8 cellular contexts compared by ENCODE assay signal in genomic region chr6:32154514-32155161, GRCh38. TPM values are rescaled to one million over a fixed set of nuclear protein-coding genes. Genes with fewer than 3 reads are reported as not detected.
A peak's percentile ranks its signal among the peaks of the same experiment; 100 is the strongest.
DNase-seq lines count a peak whose midpoint lies in the region; ATAC-seq, FAIRE-seq and TF ChIP-seq lines count a peak whose summit lies in the region.

No MANE protein-coding gene starts in this region.

- ATAC-seq in GM21717 (IDR thresholded peaks at IDR 0.05; ENCODE audit: unreplicated experiment) = peak; percentile 68
- ATAC-seq in GM12878 = peak; percentile 95

- H3K4me3 ChIP-seq in GM12878 (peak overlapping the region; percentile 94), iPS-15b (ENCODE audit: low read depth, low read length) (peak overlapping the region; percentile 92), skeletal muscle cell (ENCODE audit: low read depth, low read length) (peak overlapping the region; percentile 78)

- H3K36me3 ChIP-seq in GM12878 (ENCODE audit: control insufficient read depth in 2 of 2, insufficient read depth in 2 of 2, low read length in 1 of 2) (no peaks in the 10 kb centered on the region; a peak in 2 of 4 replicates), iPS-15b (ENCODE audit: control insufficient read depth, insufficient read depth, low read length) (peaks cover 9% of the 10 kb centered on the region)

- H3K79me2 ChIP-seq in GM12878 (ENCODE audit: control insufficient read depth, insufficient read depth, low read length) = no peaks in the 10 kb centered on the region

- TF ChIP-seq EP300 in GM12878 (IDR thresholded peaks at IDR 0.05; ENCODE audit: borderline replicate concordance in 1 of 2, control insufficient read depth in 1 of 2, low read depth in 2 of 2, low read length in 2 of 2) = no peak

- H2AFZ ChIP-seq in GM12878 (ENCODE audit: control insufficient read depth, low read depth, low read length) = peak overlapping the region; percentile 77

- H3K4me3 Mint-ChIP-seq in T-helper 2 cell treated with Interferon-gamma antibody and Interleukin-4, amounts not matched to agents 5 μg/mL and 100 μg/mL, for 36 hours = peak overlapping the region; percentile 99

- RAD21 ChIA-PET in GM12878 (lab: Charles Lee; ENCODE audit: unreplicated experiment) = interaction anchor here (0.6 to 1.3 kb wide), 5 partner anchors 23 to 41 kb away, joined by 3 to 5 read pairs (median 4); no protein-coding TSS in a partner anchor

- H3K4me1 Mint-ChIP-seq in T-helper 2 cell treated with Interferon-gamma antibody and Interleukin-4, amounts not matched to agents 5 μg/mL and 100 μg/mL, for 36 hours (ENCODE audit: low read depth) = peaks cover 21% of the 10 kb centered on the region

- SMC1A ChIA-PET in GM12878 (lab: Charles Lee; ENCODE audit: uncharacterized antibody, unreplicated experiment) = interaction anchor here (0.7 to 1.1 kb wide), 4 partner anchors 22 to 99 kb away, joined by 3 to 5 read pairs (median 4); no protein-coding TSS in a partner anchor

- peaks cover 3% of the 10 kb centered on the region; the same call in 1 of the 2 replicates for H3K4me1 ChIP-seq in GM12878 (ENCODE audit: control insufficient read depth, insufficient read depth, low read length)
- peaks cover 16% of the 10 kb centered on the region for H3K4me1 ChIP-seq in iPS-15b (ENCODE audit: control insufficient read depth, insufficient read depth, low read length)

- WGBS in GM12878 (ENCODE audit: insufficient coverage, insufficient replicate concordance, low lambda C conversion rate, missing lambda C conversion rate) = 8% methylated on average over 31 of the region's 34 CpGs

- TF ChIP-seq RAD21 in GM12878 (IDR thresholded peaks at IDR 0.05; ENCODE audit: insufficient read depth, low read depth, low read length) = peak; percentile 71

- H3K4me2 ChIP-seq in GM12878 (ENCODE audit: control insufficient read depth, insufficient read depth) = peak overlapping the region; percentile 85

- H3K27ac Mint-ChIP-seq in T-helper 2 cell treated with Interferon-gamma antibody and Interleukin-4, amounts not matched to agents 5 μg/mL and 100 μg/mL, for 36 hours = peak overlapping the region; percentile 92

- FAIRE-seq in GM12878 (lab: Jason Lieb, UNC) = peak; percentile 86

- no peaks in the 10 kb centered on the region for H3K9me3 Mint-ChIP-seq in T-helper 2 cell treated with Interferon-gamma antibody and Interleukin-4, amounts not matched to agents 5 μg/mL and 100 μg/mL, for 36 hours

- DNase-seq in NCI-H1105 treated with DMSO at 0.1 percent for 48 hours (lab: John Stamatoyannopoulos, UW) (peak; percentile 67), GM12878 (ENCODE audit: low read depth, low spot score) (no peak), skeletal muscle cell (ENCODE audit: low read depth) (no peak), NCI-H187 treated with DMSO at 0.1 percent for 48 hours (lab: John Stamatoyannopoulos, UW) (no peak)
- peak; percentile 56 for DNase-seq in T-helper 2 cell treated with Interferon-gamma antibody and Interleukin-4, amounts not matched to agents 5 μg/mL and 100 μg/mL, for 36 hours (ENCODE audit: low spot score)

- TF ChIP-seq CTCF in C4-2B (conservative IDR thresholded peaks at IDR 0.05) = peak; percentile 79
- peak; percentile 53 to 73 (median 65) for TF ChIP-seq CTCF in GM12878 (IDR thresholded peaks at IDR 0.05 in 2 of 3, conservative IDR thresholded peaks at IDR 0.05 in 1 of 3; ENCODE audit: control insufficient read depth in 2 of 3, extremely low read depth in 1 of 3, insufficient read depth in 1 of 3, low read depth in 3 of 3, low read length in 3 of 3)

- peak; percentile 40; the same call in 1 of the 2 replicates for TF ChIP-seq POLR2A in GM12878 (IDR thresholded peaks at IDR 0.05; ENCODE audit: low read depth, low read length)

- H3K27me3 Mint-ChIP-seq in T-helper 2 cell treated with Interferon-gamma antibody and Interleukin-4, amounts not matched to agents 5 μg/mL and 100 μg/mL, for 36 hours (ENCODE audit: low read depth) = peaks cover 31% of the 10 kb centered on the region

- no TSS peak for BruUV-seq in GM12878 (replicated peaks; lab: Mats Ljungman, UMichigan)

- in situ Hi-C loops in GM12878 (cut with MboI) = no loop called here

- H3K27ac ChIP-seq in C4-2B (peak overlapping the region; percentile 83), GM12878 (ENCODE audit: control insufficient read depth, insufficient read depth) (peak overlapping the region; percentile 11; the same call in 1 of the 2 replicates)

- H4K20me1 ChIP-seq in GM12878 (ENCODE audit: control insufficient read depth, insufficient read depth) = no peaks in the 10 kb centered on the region

- CTCF ChIA-PET in GM12878 (lab: Yijun Ruan, JAX) = interaction anchor here (0.6 to 1.2 kb wide), 9 partner anchors 9 to 1190 kb away, joined by 3 to 7 read pairs (median 5); partner anchors contain the start of genes ATF6B and FKBPL

- H3K9ac ChIP-seq in GM12878 (ENCODE audit: control insufficient read depth, insufficient read depth, low read length) (peak overlapping the region; percentile 45), iPS-15b (ENCODE audit: low read depth, low read length) (peak overlapping the region; percentile 67)

- H3K9me3 ChIP-seq in GM12878 (replicated peaks; ENCODE audit: control insufficient read depth, insufficient read depth, low read length) (no peaks in the 10 kb centered on the region), iPS-15b (ENCODE audit: control insufficient read depth, insufficient read depth, low read length) (no peaks in the 10 kb centered on the region)

- H3K27me3 ChIP-seq in GM12878 (replicated peaks in 1 of 2; ENCODE audit: control insufficient read depth in 2 of 2, insufficient read depth in 2 of 2, low read length in 1 of 2) (peaks cover 0 to 8% of the 10 kb centered on the region in 2 experiments; a peak in 3 of 4 replicates), iPS-15b (ENCODE audit: control insufficient read depth, insufficient read depth, low read length) (peaks cover 32% of the 10 kb centered on the region)

- H3K36me3 Mint-ChIP-seq in T-helper 2 cell treated with Interferon-gamma antibody and Interleukin-4, amounts not matched to agents 5 μg/mL and 100 μg/mL, for 36 hours (ENCODE audit: low read depth) = peaks cover 3% of the 10 kb centered on the region

- POLR2A ChIA-PET in GM12878 (lab: Charles Lee) = interaction anchor here (0.6 to 1.0 kb wide), 2 partner anchors 26 to 238 kb away, joined by 4 to 7 read pairs; partner anchors contain the start of gene ATF6B

- intact Hi-C loops in GM12878 (cut with micrococcal nuclease; ENCODE audit: unreplicated experiment) = loop anchor here (2.0 to 10.0 kb wide), 3 partner anchors 36 to 110 kb away; no protein-coding TSS in a partner anchor

RNA-seq across cellular contexts. Expression of gene PPT2, which starts 0.7 kb away (rescaled TPM):
- total RNA-seq in GM12878 (2013; cell fraction: nucleolus; rRNA removed) = 17.3 and 64.4 TPM in 2 replicates
- 21.7 and 25.5 TPM in 2 replicates for total RNA-seq in GM12878 (2014; rRNA removed)
- total RNA-seq in GM12878 (2014; rRNA removed; fragmentation: Illumina TruSeq; extraction: Trizol) = 2.7 and 2.9 TPM in 2 replicates
- 7.3 and 7.9 TPM in 2 replicates for total RNA-seq in GM12878 (2021)
- polyA plus RNA-seq in GM12878 (2011; ENCODE audit: low read depth) = 2.9 TPM
- polyA plus RNA-seq in GM12878 (2011; rRNA removed) = 4.2 and 6.9 TPM in 2 replicates
- 8.1 and 8.6 TPM in 2 replicates for polyA plus RNA-seq in GM12878 (2011; cell fraction: cytosol; rRNA removed)
- polyA plus RNA-seq in GM12878 (2011; cell fraction: nucleus; rRNA removed) = 17.3 and 20.2 TPM in 2 replicates
- 3.6 and 3.8 TPM in 2 replicates for polyA plus RNA-seq in GM12878 (2012)
- 6.3 and 6.7 TPM in 2 replicates for polyA plus RNA-seq in GM12878 (2014; fragmentation: Illumina TruSeq; extraction: Trizol)
- 1 to 10 TPM; 1.3 to 2.5 TPM for polyA plus RNA-seq in GM12878 (2014; fragmentation: Nextera tagmentation; extraction: Ambion mirVana)
- polyA plus RNA-seq in GM12878 (2014; rRNA removed) = 6.8 and 7.6 TPM in 2 replicates
- 1 to 10 TPM; 3.4 to 4.8 TPM for polyA plus RNA-seq in GM12878 (2016; fragmentation: Nextera tagmentation; extraction: Ambion mirVana)
- 3.7 and 5.4 TPM in 2 replicates for polyA minus RNA-seq in GM12878 (2011; rRNA and poly(A)+ RNA removed)
- 2.8 and 7.1 TPM in 2 replicates for polyA minus RNA-seq in GM12878 (2011; cell fraction: cytosol; rRNA and poly(A)+ RNA removed)
- polyA minus RNA-seq in GM12878 (2011; cell fraction: nucleus; rRNA and poly(A)+ RNA removed) = 5.1 and 5.9 TPM in 2 replicates

RNA-seq across cellular contexts. Expression of gene PRRT1, which starts 2.9 kb away (rescaled TPM):
- 0.17 TPM in 1 of 2 replicates, not detected in the other for total RNA-seq in GM12878 (2013; cell fraction: nucleolus; rRNA removed)
- total RNA-seq in GM12878 (2014; rRNA removed) = 0.11 TPM in 1 of 2 replicates, not detected in the other
- not detected in 2 replicates for total RNA-seq in GM12878 (2014; rRNA removed; fragmentation: Illumina TruSeq; extraction: Trizol)
- 0.15 TPM in 1 of 2 replicates, not detected in the other for total RNA-seq in GM12878 (2021)
- polyA plus RNA-seq in GM12878 (2011; ENCODE audit: low read depth) = not detected
- polyA plus RNA-seq in GM12878 (2011; rRNA removed) = 0.04 and 0.08 TPM in 2 replicates
- 0.17 and 0.18 TPM in 2 replicates for polyA plus RNA-seq in GM12878 (2011; cell fraction: cytosol; rRNA removed)
- 1.1 TPM in 2 replicates for polyA plus RNA-seq in GM12878 (2011; cell fraction: nucleus; rRNA removed)
- 0.18 and 0.26 TPM in 2 replicates for polyA plus RNA-seq in GM12878 (2012)
- polyA plus RNA-seq in GM12878 (2014; fragmentation: Illumina TruSeq; extraction: Trizol) = 0.04 TPM in 1 of 2 replicates, not detected in the other
- not detected for polyA plus RNA-seq in GM12878 (2014; fragmentation: Nextera tagmentation; extraction: Ambion mirVana)
- 0.13 TPM in 1 of 2 replicates, not detected in the other for polyA plus RNA-seq in GM12878 (2014; rRNA removed)
- not detected for polyA plus RNA-seq in GM12878 (2016; fragmentation: Nextera tagmentation; extraction: Ambion mirVana)
- polyA minus RNA-seq in GM12878 (2011; rRNA and poly(A)+ RNA removed) = 0.21 TPM in 1 of 2 replicates, not detected in the other
- not detected in 2 replicates for polyA minus RNA-seq in GM12878 (2011; cell fraction: cytosol; rRNA and poly(A)+ RNA removed)
- polyA minus RNA-seq in GM12878 (2011; cell fraction: nucleus; rRNA and poly(A)+ RNA removed) = 0.24 TPM in 1 of 2 replicates, not detected in the other

RNA-seq across cellular contexts. Expression of gene EGFL8, which starts 9.8 kb away (rescaled TPM):
- total RNA-seq in GM12878 (2013; cell fraction: nucleolus; rRNA removed) = 1.3 and 1.5 TPM in 2 replicates
- total RNA-seq in GM12878 (2014; rRNA removed) (0.90 and 2.7 TPM in 2 replicates), GM12878 (2014; rRNA removed; fragmentation: Illumina TruSeq; extraction: Trizol) (0.60 and 1.9 TPM in 2 replicates), GM12878 (2021) (2.6 and 3.0 TPM in 2 replicates)
- 0.47 TPM for polyA plus RNA-seq in GM12878 (2011; ENCODE audit: low read depth)
- polyA plus RNA-seq in GM12878 (2011; rRNA removed) (1.8 and 2.2 TPM in 2 replicates), GM12878 (2014; fragmentation: Illumina TruSeq; extraction: Trizol) (2.3 and 6.0 TPM in 2 replicates), GM12878 (2014; fragmentation: Nextera tagmentation; extraction: Ambion mirVana) (under 1 TPM; 0.27 to 0.84 TPM), GM12878 (2014; rRNA removed) (2.4 and 3.5 TPM in 2 replicates), GM12878 (2016; fragmentation: Nextera tagmentation; extraction: Ambion mirVana) (under 1 TPM; 0.07 to 0.28 TPM)
- 1.1 and 2.2 TPM in 2 replicates for polyA plus RNA-seq in GM12878 (2011; cell fraction: cytosol; rRNA removed)
- 8.2 and 11.2 TPM in 2 replicates for polyA plus RNA-seq in GM12878 (2011; cell fraction: nucleus; rRNA removed)
- 3.1 and 3.3 TPM in 2 replicates for polyA plus RNA-seq in GM12878 (2012)
- polyA minus RNA-seq in GM12878 (2011; rRNA and poly(A)+ RNA removed) = 0.07 and 0.10 TPM in 2 replicates
- not detected in 2 replicates for polyA minus RNA-seq in GM12878 (2011; cell fraction: cytosol; rRNA and poly(A)+ RNA removed)
- polyA minus RNA-seq in GM12878 (2011; cell fraction: nucleus; rRNA and poly(A)+ RNA removed) = 0.24 and 1.6 TPM in 2 replicates

RNA-seq across cellular contexts. Expression of gene AGPAT1, which starts 21.2 kb away (rescaled TPM):
- 7.0 and 10.2 TPM in 2 replicates for total RNA-seq in GM12878 (2013; cell fraction: nucleolus; rRNA removed)
- 31.5 and 36.2 TPM in 2 replicates for total RNA-seq in GM12878 (2014; rRNA removed)
- 14.0 and 15.7 TPM in 2 replicates for total RNA-seq in GM12878 (2014; rRNA removed; fragmentation: Illumina TruSeq; extraction: Trizol)
- total RNA-seq in GM12878 (2021) = 31.5 and 34.7 TPM in 2 replicates
- polyA plus RNA-seq in GM12878 (2011; ENCODE audit: low read depth) = 16.7 TPM
- 10.5 and 26.8 TPM in 2 replicates for polyA plus RNA-seq in GM12878 (2011; rRNA removed)
- 51.9 and 54.0 TPM in 2 replicates for polyA plus RNA-seq in GM12878 (2011; cell fraction: cytosol; rRNA removed)
- polyA plus RNA-seq in GM12878 (2011; cell fraction: nucleus; rRNA removed) = 27.4 and 30.3 TPM in 2 replicates
- polyA plus RNA-seq in GM12878 (2012) = 29.8 and 32.6 TPM in 2 replicates
- 33.3 and 39.5 TPM in 2 replicates for polyA plus RNA-seq in GM12878 (2014; fragmentation: Illumina TruSeq; extraction: Trizol)
- polyA plus RNA-seq in GM12878 (2014; fragmentation: Nextera tagmentation; extraction: Ambion mirVana) = 10 to 100 TPM; 13.9 to 15.3 TPM
- 29.2 and 32.0 TPM in 2 replicates for polyA plus RNA-seq in GM12878 (2014; rRNA removed)
- polyA plus RNA-seq in GM12878 (2016; fragmentation: Nextera tagmentation; extraction: Ambion mirVana) = 10 to 100 TPM; 18.1 to 22.5 TPM
- polyA minus RNA-seq in GM12878 (2011; rRNA and poly(A)+ RNA removed) = 34.8 and 50.3 TPM in 2 replicates
- 17.4 and 18.2 TPM in 2 replicates for polyA minus RNA-seq in GM12878 (2011; cell fraction: cytosol; rRNA and poly(A)+ RNA removed)
- polyA minus RNA-seq in GM12878 (2011; cell fraction: nucleus; rRNA and poly(A)+ RNA removed) = 6.6 and 11.3 TPM in 2 replicates

RNA-seq across cellular contexts. Expression of gene RNF5, which starts 23.6 kb away (rescaled TPM):
- 10.6 and 11.0 TPM in 2 replicates for total RNA-seq in GM12878 (2013; cell fraction: nucleolus; rRNA removed)
- total RNA-seq in GM12878 (2014; rRNA removed) (51.6 and 61.4 TPM in 2 replicates), GM12878 (2014; rRNA removed; fragmentation: Illumina TruSeq; extraction: Trizol) (42.2 and 42.4 TPM in 2 replicates), GM12878 (2021) (51.6 and 52.1 TPM in 2 replicates)
- 40.6 TPM for polyA plus RNA-seq in GM12878 (2011; ENCODE audit: low read depth)
- polyA plus RNA-seq in GM12878 (2011; rRNA removed) (75.2 and 75.6 TPM in 2 replicates), GM12878 (2014; fragmentation: Illumina TruSeq; extraction: Trizol) (74.1 and 82.8 TPM in 2 replicates), GM12878 (2014; fragmentation: Nextera tagmentation; extraction: Ambion mirVana) (10 to 100 TPM; 31.4 to 42.0 TPM), GM12878 (2014; rRNA removed) (72.6 and 74.1 TPM in 2 replicates), GM12878 (2016; fragmentation: Nextera tagmentation; extraction: Ambion mirVana) (100 to 1,000 TPM; 105 to 114 TPM)
- polyA plus RNA-seq in GM12878 (2011; cell fraction: cytosol; rRNA removed) = 79.5 and 101 TPM in 2 replicates
- polyA plus RNA-seq in GM12878 (2011; cell fraction: nucleus; rRNA removed) = 32.7 and 35.4 TPM in 2 replicates
- polyA plus RNA-seq in GM12878 (2012) = 79.1 and 158 TPM in 2 replicates
- polyA minus RNA-seq in GM12878 (2011; rRNA and poly(A)+ RNA removed) = 20.0 and 32.1 TPM in 2 replicates
- polyA minus RNA-seq in GM12878 (2011; cell fraction: cytosol; rRNA and poly(A)+ RNA removed) = 12.3 and 12.8 TPM in 2 replicates
- 7.6 and 8.6 TPM in 2 replicates for polyA minus RNA-seq in GM12878 (2011; cell fraction: nucleus; rRNA and poly(A)+ RNA removed)

Comparison
In these comparisons a context has a peak if more than half of its experiments do, and no peak if none do; other contexts are left out.
1. DNase-seq: peak in NCI-H1105 treated with DMSO at 0.1 percent for 48 hours (single experiment) and T-helper 2 cell treated with Interferon-gamma antibody and Interleukin-4, amounts not matched to agents 5 μg/mL and 100 μg/mL, for 36 hours (single experiment); none in GM12878 (single experiment), skeletal muscle cell (single experiment) and NCI-H187 treated with DMSO at 0.1 percent for 48 hours (single experiment).
2. Peak in every context shown above with its lines, with median percentiles within 50 percentile points of each other: H3K4me3 ChIP-seq.